ENCODE assay signal across 1 cellular context in the genomic region with DNA sequence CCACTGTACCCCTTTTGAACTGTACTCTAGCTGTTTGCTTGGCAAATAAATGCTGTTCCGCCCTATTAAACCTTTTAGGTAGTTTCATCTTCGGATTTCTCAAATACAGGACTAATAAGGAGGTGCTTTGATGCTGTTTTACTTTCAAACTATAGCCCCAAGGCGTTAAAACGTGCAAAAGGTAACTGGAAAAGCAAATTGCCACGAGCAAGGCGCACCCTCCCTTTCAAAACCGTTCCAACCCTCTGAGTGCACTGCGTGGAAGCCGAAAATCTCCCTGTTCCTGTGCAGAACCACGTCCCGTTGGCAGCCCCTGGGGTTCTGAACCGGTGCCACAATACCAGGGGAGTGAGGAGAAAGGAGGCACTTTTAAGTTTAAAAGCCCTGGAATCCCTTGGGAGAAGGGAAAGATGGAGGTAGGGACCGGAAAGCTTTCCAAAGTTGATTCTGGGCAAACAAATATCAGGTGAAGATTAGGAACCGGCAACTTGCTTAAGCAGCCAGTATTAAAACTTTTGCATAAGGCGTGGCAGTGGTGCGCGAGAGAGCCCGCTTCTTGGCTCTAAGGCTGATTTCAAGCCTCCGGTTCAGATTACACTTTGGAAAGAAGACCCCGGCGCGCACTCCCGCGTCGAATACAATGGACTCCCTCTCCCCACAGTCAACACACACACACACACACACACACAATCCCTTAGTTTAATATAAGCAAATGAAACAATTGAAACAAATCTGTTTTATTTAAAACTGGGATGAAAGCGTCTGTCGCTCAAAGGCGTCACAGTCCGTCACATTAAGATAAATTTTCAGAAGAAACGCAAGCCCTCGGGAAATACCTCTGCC.
A peak's percentile ranks its signal among the peaks of the same experiment; 100 is the strongest.
TF ChIP-seq lines count a peak whose summit lies in the region.

No MANE protein-coding gene starts in this region.

TF ChIP-seq in HEK293, 187 proteins besides CTCF, POLR2A, EP300 and RAD21 (continued from another document):
- TF ChIP-seq REST (tag by site-specific recombination; IDR thresholded peaks at IDR 0.05) (no peak), GLIS1 (tag by site-specific recombination; IDR thresholded peaks at IDR 0.05) (peak; percentile 67), ZNF777 (tag by site-specific recombination; IDR thresholded peaks at IDR 0.05; ENCODE audit: borderline replicate concordance) (no peak), KLF10 (tag by site-specific recombination; IDR thresholded peaks at IDR 0.05) (no peak), ZNF302 (tag by site-specific recombination; IDR thresholded peaks at IDR 0.05; ENCODE audit: low read depth) (no peak), KLF9 (tag by site-specific recombination; IDR thresholded peaks at IDR 0.05; ENCODE audit: low read depth) (no peak), IKZF3 (tag by site-specific recombination; IDR thresholded peaks at IDR 0.05) (no peak), PRDM1 (tag by site-specific recombination; IDR thresholded peaks at IDR 0.05) (0 out of 2 replicates have a peak, but pooled peaks have one; percentile 12), ZNF654 (tag by site-specific recombination; IDR thresholded peaks at IDR 0.05; ENCODE audit: low read depth) (no peak), ZNF501 (tag by site-specific recombination; IDR thresholded peaks at IDR 0.05) (peak; percentile 56; the same call in 1 of the 2 replicates), ZNF670 (tag by site-specific recombination; IDR thresholded peaks at IDR 0.05; ENCODE audit: low read depth) (no peak), FEZF1 (tag by site-specific recombination; IDR thresholded peaks at IDR 0.05) (no peak), ZNF10 (tag by site-specific recombination; IDR thresholded peaks at IDR 0.05) (peak; percentile 75), ZNF239 (tag by site-specific recombination; IDR thresholded peaks at IDR 0.05) (no peak), MYNN (tag by site-specific recombination; IDR thresholded peaks at IDR 0.05; ENCODE audit: borderline replicate concordance) (no peak), ZNF830 (tag by site-specific recombination; IDR thresholded peaks at IDR 0.05; ENCODE audit: low read depth) (no peak), ZNF785 (tag by site-specific recombination; IDR thresholded peaks at IDR 0.05) (no peak), KLF8 (tag by site-specific recombination; IDR thresholded peaks at IDR 0.05) (no peak), ZSCAN23 (tag by site-specific recombination; IDR thresholded peaks at IDR 0.05) (no peak), ZXDB (tag by site-specific recombination; IDR thresholded peaks at IDR 0.05) (no peak), TRIM28 (IDR thresholded peaks at IDR 0.05; ENCODE audit: borderline replicate concordance, low read length) (0 out of 2 replicates have a peak, but pooled peaks have one; percentile 48), ZNF664 (tag by site-specific recombination; IDR thresholded peaks at IDR 0.05) (no peak), SCRT2 (tag by site-specific recombination; IDR thresholded peaks at IDR 0.05) (no peak)
- TF ChIP-seq, protein P1, sequence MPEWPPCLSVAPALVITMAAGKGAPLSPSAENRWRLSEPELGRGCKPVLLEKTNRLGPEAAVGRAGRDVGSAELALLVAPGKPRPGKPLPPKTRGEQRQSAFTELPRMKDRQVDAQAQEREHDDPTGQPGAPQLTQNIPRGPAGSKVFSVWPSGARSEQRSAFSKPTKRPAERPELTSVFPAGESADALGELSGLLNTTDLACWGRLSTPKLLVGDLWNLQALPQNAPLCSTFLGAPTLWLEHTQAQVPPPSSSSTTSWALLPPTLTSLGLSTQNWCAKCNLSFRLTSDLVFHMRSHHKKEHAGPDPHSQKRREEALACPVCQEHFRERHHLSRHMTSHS (tag by site-specific recombination; IDR thresholded peaks at IDR 0.05), result no peak
- TF ChIP-seq, protein P2, sequence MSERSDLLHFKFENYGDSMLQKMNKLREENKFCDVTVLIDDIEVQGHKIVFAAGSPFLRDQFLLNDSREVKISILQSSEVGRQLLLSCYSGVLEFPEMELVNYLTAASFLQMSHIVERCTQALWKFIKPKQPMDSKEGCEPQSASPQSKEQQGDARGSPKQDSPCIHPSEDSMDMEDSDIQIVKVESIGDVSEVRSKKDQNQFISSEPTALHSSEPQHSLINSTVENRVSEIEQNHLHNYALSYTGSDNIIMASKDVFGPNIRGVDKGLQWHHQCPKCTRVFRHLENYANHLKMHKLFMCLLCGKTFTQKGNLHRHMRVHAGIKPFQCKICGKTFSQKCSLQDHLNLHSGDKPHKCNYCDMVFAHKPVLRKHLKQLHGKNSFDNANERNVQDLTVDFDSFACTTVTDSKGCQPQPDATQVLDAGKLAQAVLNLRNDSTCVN (tag by site-specific recombination; optimal IDR thresholded peaks at IDR 0.05), result peak; percentile 35
- TF ChIP-seq, protein P3, sequence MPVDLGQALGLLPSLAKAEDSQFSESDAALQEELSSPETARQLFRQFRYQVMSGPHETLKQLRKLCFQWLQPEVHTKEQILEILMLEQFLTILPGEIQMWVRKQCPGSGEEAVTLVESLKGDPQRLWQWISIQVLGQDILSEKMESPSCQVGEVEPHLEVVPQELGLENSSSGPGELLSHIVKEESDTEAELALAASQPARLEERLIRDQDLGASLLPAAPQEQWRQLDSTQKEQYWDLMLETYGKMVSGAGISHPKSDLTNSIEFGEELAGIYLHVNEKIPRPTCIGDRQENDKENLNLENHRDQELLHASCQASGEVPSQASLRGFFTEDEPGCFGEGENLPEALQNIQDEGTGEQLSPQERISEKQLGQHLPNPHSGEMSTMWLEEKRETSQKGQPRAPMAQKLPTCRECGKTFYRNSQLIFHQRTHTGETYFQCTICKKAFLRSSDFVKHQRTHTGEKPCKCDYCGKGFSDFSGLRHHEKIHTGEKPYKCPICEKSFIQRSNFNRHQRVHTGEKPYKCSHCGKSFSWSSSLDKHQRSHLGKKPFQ (tag by site-specific recombination; IDR thresholded peaks at IDR 0.05), result no peak
- TF ChIP-seq, protein P4, sequence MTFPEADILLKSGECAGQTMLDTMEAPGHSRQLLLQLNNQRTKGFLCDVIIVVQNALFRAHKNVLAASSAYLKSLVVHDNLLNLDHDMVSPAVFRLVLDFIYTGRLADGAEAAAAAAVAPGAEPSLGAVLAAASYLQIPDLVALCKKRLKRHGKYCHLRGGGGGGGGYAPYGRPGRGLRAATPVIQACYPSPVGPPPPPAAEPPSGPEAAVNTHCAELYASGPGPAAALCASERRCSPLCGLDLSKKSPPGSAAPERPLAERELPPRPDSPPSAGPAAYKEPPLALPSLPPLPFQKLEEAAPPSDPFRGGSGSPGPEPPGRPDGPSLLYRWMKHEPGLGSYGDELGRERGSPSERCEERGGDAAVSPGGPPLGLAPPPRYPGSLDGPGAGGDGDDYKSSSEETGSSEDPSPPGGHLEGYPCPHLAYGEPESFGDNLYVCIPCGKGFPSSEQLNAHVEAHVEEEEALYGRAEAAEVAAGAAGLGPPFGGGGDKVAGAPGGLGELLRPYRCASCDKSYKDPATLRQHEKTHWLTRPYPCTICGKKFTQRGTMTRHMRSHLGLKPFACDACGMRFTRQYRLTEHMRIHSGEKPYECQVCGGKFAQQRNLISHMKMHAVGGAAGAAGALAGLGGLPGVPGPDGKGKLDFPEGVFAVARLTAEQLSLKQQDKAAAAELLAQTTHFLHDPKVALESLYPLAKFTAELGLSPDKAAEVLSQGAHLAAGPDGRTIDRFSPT (tag by site-specific recombination; IDR thresholded peaks at IDR 0.05), result no peak
- TF ChIP-seq, protein P5, sequence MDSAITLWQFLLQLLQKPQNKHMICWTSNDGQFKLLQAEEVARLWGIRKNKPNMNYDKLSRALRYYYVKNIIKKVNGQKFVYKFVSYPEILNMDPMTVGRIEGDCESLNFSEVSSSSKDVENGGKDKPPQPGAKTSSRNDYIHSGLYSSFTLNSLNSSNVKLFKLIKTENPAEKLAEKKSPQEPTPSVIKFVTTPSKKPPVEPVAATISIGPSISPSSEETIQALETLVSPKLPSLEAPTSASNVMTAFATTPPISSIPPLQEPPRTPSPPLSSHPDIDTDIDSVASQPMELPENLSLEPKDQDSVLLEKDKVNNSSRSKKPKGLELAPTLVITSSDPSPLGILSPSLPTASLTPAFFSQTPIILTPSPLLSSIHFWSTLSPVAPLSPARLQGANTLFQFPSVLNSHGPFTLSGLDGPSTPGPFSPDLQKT (IDR thresholded peaks at IDR 0.05; ENCODE audit: borderline replicate concordance, low read depth, low read length), result no peak
